8 cellular contexts compared by ENCODE assay signal in the genomic region with DNA sequence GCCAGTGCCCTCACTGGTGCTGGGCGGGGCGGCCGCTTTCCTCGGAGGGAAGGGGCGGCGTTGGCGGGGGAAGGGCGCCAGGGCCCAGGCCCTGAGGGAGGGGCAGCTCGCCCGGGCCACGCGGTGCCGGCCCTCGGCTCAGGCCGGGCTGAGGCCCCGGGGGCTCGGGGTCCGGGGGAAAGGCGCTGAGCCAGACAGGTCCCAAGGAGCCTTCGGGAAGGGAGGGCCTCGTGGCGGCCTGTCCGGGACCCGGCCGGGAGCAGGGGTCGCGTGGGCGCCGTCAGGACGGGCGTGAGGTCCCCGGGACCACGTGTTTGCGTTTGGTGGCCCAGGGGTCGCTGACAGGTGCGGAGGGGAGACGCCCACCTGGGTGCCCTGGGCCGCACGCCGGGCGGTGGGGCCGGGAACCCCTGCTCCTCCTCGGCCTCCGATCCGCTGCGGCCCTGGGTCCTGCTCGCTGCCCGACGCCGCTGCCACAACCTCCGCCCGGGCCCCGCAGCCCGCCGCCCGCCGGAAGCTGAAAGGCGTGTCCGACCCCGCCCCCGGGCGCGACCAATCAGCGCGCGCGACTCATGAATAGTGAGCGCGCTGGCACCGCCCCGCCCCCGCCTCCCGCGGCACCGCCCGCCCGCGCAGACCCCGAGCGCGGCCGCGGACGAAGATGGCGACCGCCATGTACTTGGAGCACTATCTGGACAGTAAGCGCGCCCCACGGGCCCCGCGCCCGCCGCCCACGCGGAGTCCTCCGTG. TPM values are rescaled to one million over a fixed set of nuclear protein-coding genes. Genes with fewer than 3 reads are reported as not detected.
DNase-seq lines count a peak whose midpoint lies in the region; ATAC-seq and TF ChIP-seq lines count a peak whose summit lies in the region.

A gene (plus strand): TSS at position 635 of the 750 bp plus-strand sequence. CDS start 27 bp downstream, at position 662.

- H3K36me3 Mint-ChIP-seq in activated naive CD4-positive, alpha-beta T cell treated with anti-CD3 and anti-CD28 coated beads for 36 hours (ENCODE audit: low read depth): peaks cover 22% of the 10 kb centered on the region

- H3K4me1 Mint-ChIP-seq in activated naive CD4-positive, alpha-beta T cell treated with anti-CD3 and anti-CD28 coated beads for 36 hours (ENCODE audit: low read depth): peaks cover 24% of the 10 kb centered on the region

- WGBS in gastroesophageal sphincter (ENCODE audit: low coverage in 1 of 2), 2 donors: no CpG with 5 or more reads among the region's 96 CpGs

- TF ChIP-seq CTCF in HFF-Myc (IDR thresholded peaks at IDR 0.05; ENCODE audit: low read depth, low read length, missing control alignments): no peak
- no peak for TF ChIP-seq CTCF in gastroesophageal sphincter (IDR thresholded peaks at IDR 0.05)

- peaks cover 0 to 34% (median 8%) of the 10 kb centered on the region in 3 donors for H3K4me1 ChIP-seq in gastroesophageal sphincter

- H3K4me3 ChIP-seq in HFF-Myc (replicated peaks; ENCODE audit: low read depth, low read length) (peak within 1 kb of the TSS; percentile 56), SK-N-MC (peak within 1 kb of the TSS; percentile 94), gastroesophageal sphincter (peak within 1 kb of the TSS; percentile 72 to 91)

- TF ChIP-seq POLR2A in gastroesophageal sphincter (IDR thresholded peaks at IDR 0.05): peak; percentile 88 to 92

- no peaks in the 10 kb centered on the region for H3K27me3 Mint-ChIP-seq in activated naive CD4-positive, alpha-beta T cell treated with anti-CD3 and anti-CD28 coated beads for 36 hours (ENCODE audit: low read depth)

- peak within 1 kb of the TSS; percentile 82 for H3K4me3 Mint-ChIP-seq in activated naive CD4-positive, alpha-beta T cell treated with anti-CD3 and anti-CD28 coated beads for 36 hours

- peak within 1 kb of the TSS; percentile 78 for H3K27ac Mint-ChIP-seq in activated naive CD4-positive, alpha-beta T cell treated with anti-CD3 and anti-CD28 coated beads for 36 hours

- ATAC-seq in gastroesophageal sphincter: peak; percentile 93

- CTCF ChIA-PET in activated naive CD4-positive, alpha-beta T cell treated with anti-CD3 and anti-CD28 coated beads for 36 hours (lab: Charles Lee): interaction anchor here (0.6 to 3.2 kb wide), 8 partner anchors 13 to 177 kb away, joined by 3 to 17 read pairs (median 6); a partner anchor contains a TSS

- H3K9me3 ChIP-seq in SK-N-MC (ENCODE audit: low read depth, low read length) (no peaks in the 10 kb centered on the region), gastroesophageal sphincter (no peaks in the 10 kb centered on the region)

- TF ChIP-seq EP300 in gastroesophageal sphincter (IDR thresholded peaks at IDR 0.05): no peak

- intact Hi-C loops in activated naive CD4-positive, alpha-beta T cell treated with anti-CD3 and anti-CD28 coated beads for 36 hours (cut with micrococcal nuclease): loop anchor here (1.0 to 5.0 kb wide), 11 partner anchors 15 to 1134 kb away; a partner anchor contains a TSS

- H3K27ac ChIP-seq in SK-N-MC (peak within 1 kb of the TSS; percentile 87), gastroesophageal sphincter (peak within 1 kb of the TSS; percentile 94 to 97 (median 95)), substantia nigra (ENCODE audit: low read depth, low read length, poor library complexity, severe bottlenecking) (peak within 1 kb of the TSS; percentile 87)

- H3K27me3 ChIP-seq in gastroesophageal sphincter: no peaks in the 10 kb centered on the region

- peak within 1 kb of the TSS; percentile 95 for H3K9ac ChIP-seq in SK-N-MC (ENCODE audit: insufficient read length)

- H3K36me3 ChIP-seq in SK-N-MC (ENCODE audit: insufficient read depth, low read length): peaks cover 21% of the 10 kb centered on the region
- peaks cover 0 to 25% of the 10 kb centered on the region in 2 donors for H3K36me3 ChIP-seq in gastroesophageal sphincter

- H3K9me3 Mint-ChIP-seq in activated naive CD4-positive, alpha-beta T cell treated with anti-CD3 and anti-CD28 coated beads for 36 hours: peaks cover 5% of the 10 kb centered on the region

- DNase-seq in GM04504 (ENCODE audit: low read depth) (peak; percentile 83), HFF-Myc (ENCODE audit: extremely low read depth, low read depth) (no peak), MV-4-11 (lab: John Stamatoyannopoulos, UW) (peak; percentile 77), SK-N-MC (ENCODE audit: low read depth, low spot score) (no peak), nucleus accumbens (lab: John Stamatoyannopoulos, UW) (peak; percentile 47 to 96 (median 86)), substantia nigra (lab: John Stamatoyannopoulos, UW) (peak; percentile 36 to 96 (median 87))
- peak; percentile 97 for DNase-seq in activated naive CD4-positive, alpha-beta T cell treated with anti-CD3 and anti-CD28 coated beads for 36 hours

RNA-seq across cellular contexts. Expression of the gene that starts here (rescaled TPM):
- 10 to 100 TPM; 41.0 to 43.8 TPM for total RNA-seq in activated naive CD4-positive, alpha-beta T cell treated with anti-CD3 and anti-CD28 coated beads for 36 hours
- total RNA-seq in gastroesophageal sphincter: 10 to 100 TPM; 18.0 to 46.7 (median 35.5) TPM

Comparison
In these comparisons a context has a peak if more than half of its experiments do, and no peak if none do; other contexts are left out.
1. DNase-seq: peak in GM04504 (single experiment), MV-4-11 (single experiment), activated naive CD4-positive, alpha-beta T cell treated with anti-CD3 and anti-CD28 coated beads for 36 hours (single experiment), nucleus accumbens (56 of 56) and substantia nigra (49 of 49); none in HFF-Myc (single experiment) and SK-N-MC (single experiment).
2. Peak in every context shown above with its lines, with median percentiles within 50 percentile points of each other: H3K4me3 ChIP-seq and H3K27ac ChIP-seq.